ENCODE assay signal across 18 cellular contexts in genomic region chr5:100542086-100542485, GRCh38.
"Had no signal": no experiment of that assay in that cellular context is flagged by ENCODE, and none has a peak within 500 bp of the region (broad histone marks: within the 10 kb centered on the region; RNA-seq: fewer than 3 reads in every experiment).

No MANE protein-coding gene starts in this region.

- H3K27me3 Mint-ChIP-seq: central memory CD8-positive, alpha-beta T cell; naive thymus-derived CD4-positive, alpha-beta T cell; stimulated activated naive B cell treated with anti-CD40 and anti-IgM and Interleukin-4, amounts not matched to agents 10 μg/mL and 1 μg/mL and 100 μg/mL, for 72 hours; stimulated activated naive CD8-positive, alpha-beta T cell treated with anti-CD3 and anti-CD28 coated beads, Interleukin-15, amount 100 ng/mL, for 72 hours had no signal

- ATAC-seq: gastroesophageal sphincter; naive thymus-derived CD4-positive, alpha-beta T cell; right lobe of liver; stimulated activated naive B cell treated with anti-CD40 and anti-IgM and Interleukin-4, amounts not matched to agents 10 μg/mL and 1 μg/mL and 100 μg/mL, for 72 hours; stimulated activated naive CD8-positive, alpha-beta T cell treated with anti-CD3 and anti-CD28 coated beads, Interleukin-15, amount 100 ng/mL, for 72 hours had no signal

- H3K27ac ChIP-seq: gastroesophageal sphincter, parathyroid adenoma, prostate gland, right lobe of liver, spleen had no signal

- H2AFZ ChIP-seq: parathyroid adenoma had no signal

- H3K36me3 ChIP-seq: gastroesophageal sphincter, prostate gland, right lobe of liver, spleen had no signal

- H3K4me3 Mint-ChIP-seq: central memory CD8-positive, alpha-beta T cell; naive thymus-derived CD4-positive, alpha-beta T cell; nephron progenitor cell; stimulated activated naive B cell treated with anti-CD40 and anti-IgM and Interleukin-4, amounts not matched to agents 10 μg/mL and 1 μg/mL and 100 μg/mL, for 72 hours; stimulated activated naive CD8-positive, alpha-beta T cell treated with anti-CD3 and anti-CD28 coated beads, Interleukin-15, amount 100 ng/mL, for 72 hours had no signal

- H3K4me3 ChIP-seq: gastroesophageal sphincter, prostate gland, right lobe of liver, spleen had no signal

- H3K9me3 Mint-ChIP-seq: central memory CD8-positive, alpha-beta T cell; nephron progenitor cell; stimulated activated naive B cell treated with anti-CD40 and anti-IgM and Interleukin-4, amounts not matched to agents 10 μg/mL and 1 μg/mL and 100 μg/mL, for 72 hours; stimulated activated naive CD8-positive, alpha-beta T cell treated with anti-CD3 and anti-CD28 coated beads, Interleukin-15, amount 100 ng/mL, for 72 hours had no signal

- H3K27me3 ChIP-seq: gastroesophageal sphincter, right lobe of liver, spleen had no signal

- H3K27ac Mint-ChIP-seq: naive thymus-derived CD4-positive, alpha-beta T cell; nephron progenitor cell; stimulated activated naive B cell treated with anti-CD40 and anti-IgM and Interleukin-4, amounts not matched to agents 10 μg/mL and 1 μg/mL and 100 μg/mL, for 72 hours; stimulated activated naive CD8-positive, alpha-beta T cell treated with anti-CD3 and anti-CD28 coated beads, Interleukin-15, amount 100 ng/mL, for 72 hours had no signal

- H3K9me3 ChIP-seq: gastroesophageal sphincter, prostate gland, right lobe of liver, spleen had no signal

- DNase-seq: effector memory CD4-positive, alpha-beta T cell; erythroblast; glutamatergic neuron; naive thymus-derived CD4-positive, alpha-beta T cell; nephron progenitor cell; retina; right lobe of liver; spleen; stimulated activated CD4-positive, alpha-beta T cell treated with anti-CD3 and anti-CD28 coated beads, Interleukin-15, amount 100 ng/mL, for 24 hours; stimulated activated CD4-positive, alpha-beta T cell treated with anti-CD3 and anti-CD28 coated beads, Interleukin-1b, Interleukin-23, amount 100 ng/mL, for 48 hours; stimulated activated CD4-positive, alpha-beta T cell treated with anti-CD3 and anti-CD28 coated beads, Interleukin-4, amount 100 ng/mL, for 24 hours; stimulated activated naive B cell treated with anti-CD40 and anti-IgM and Interleukin-4, amounts not matched to agents 10 μg/mL and 1 μg/mL and 100 μg/mL, for 72 hours; stimulated activated naive CD8-positive, alpha-beta T cell treated with anti-CD3 and anti-CD28 coated beads, Interleukin-15, amount 100 ng/mL, for 72 hours; trophoblast cell had no signal

- H3K4me1 ChIP-seq: prostate gland had no signal
